Comparison of ENCODE assay signal across 8 cellular contexts in the genomic region with DNA sequence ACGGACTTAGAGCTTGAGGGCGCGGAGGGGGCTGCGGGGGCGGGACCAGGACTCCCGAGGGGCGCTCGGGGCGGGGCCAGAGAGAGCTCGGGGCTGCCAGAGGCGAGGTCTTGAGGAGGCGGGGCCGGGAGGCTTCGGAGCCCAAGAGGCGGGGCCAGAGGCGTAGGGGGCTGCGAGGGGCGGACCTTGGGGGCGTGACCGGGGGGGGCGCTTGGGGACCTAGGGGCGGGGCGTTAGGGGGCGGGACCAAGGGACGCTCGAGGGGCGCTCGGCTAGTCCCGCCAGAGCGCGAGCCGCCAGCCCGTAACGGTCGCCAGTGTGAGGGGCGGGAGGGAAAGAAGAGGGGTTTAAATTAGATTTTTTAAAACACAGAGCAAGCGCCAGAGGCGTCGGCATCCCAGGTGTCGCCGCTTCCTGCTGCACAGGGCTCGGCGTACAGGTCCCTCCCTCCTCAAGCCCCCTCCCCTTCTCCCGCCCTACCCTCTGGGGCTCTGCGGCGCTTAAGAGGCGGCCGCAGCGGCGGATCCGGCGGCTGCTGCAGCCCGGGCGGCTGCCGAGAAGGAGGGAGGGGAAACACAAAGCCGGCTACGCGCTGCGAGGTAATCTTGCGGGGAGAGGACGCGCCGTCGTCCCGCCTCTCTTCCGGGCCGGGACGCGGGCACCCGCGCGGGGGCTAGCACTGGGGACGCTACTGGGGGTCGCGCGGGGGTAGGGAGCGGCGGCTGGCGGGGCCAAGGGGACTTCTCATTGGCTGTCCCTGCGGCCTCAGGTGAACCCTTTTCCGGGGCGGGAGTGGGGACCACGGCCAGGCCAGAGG. TPM values are rescaled to one million over a fixed set of nuclear protein-coding genes. Genes with fewer than 3 reads are reported as not detected.
DNase-seq lines count a peak whose midpoint lies in the region; ATAC-seq, FAIRE-seq and TF ChIP-seq lines count a peak whose summit lies in the region.

A gene with protein sequence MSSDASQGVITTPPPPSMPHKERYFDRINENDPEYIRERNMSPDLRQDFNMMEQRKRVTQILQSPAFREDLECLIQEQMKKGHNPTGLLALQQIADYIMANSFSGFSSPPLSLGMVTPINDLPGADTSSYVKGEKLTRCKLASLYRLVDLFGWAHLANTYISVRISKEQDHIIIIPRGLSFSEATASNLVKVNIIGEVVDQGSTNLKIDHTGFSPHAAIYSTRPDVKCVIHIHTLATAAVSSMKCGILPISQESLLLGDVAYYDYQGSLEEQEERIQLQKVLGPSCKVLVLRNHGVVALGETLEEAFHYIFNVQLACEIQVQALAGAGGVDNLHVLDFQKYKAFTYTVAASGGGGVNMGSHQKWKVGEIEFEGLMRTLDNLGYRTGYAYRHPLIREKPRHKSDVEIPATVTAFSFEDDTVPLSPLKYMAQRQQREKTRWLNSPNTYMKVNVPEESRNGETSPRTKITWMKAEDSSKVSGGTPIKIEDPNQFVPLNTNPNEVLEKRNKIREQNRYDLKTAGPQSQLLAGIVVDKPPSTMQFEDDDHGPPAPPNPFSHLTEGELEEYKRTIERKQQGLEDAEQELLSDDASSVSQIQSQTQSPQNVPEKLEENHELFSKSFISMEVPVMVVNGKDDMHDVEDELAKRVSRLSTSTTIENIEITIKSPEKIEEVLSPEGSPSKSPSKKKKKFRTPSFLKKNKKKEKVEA (plus strand): TSS at position 284 of the 817 bp plus-strand sequence. CDS start 92,670 bp downstream, outside the sequence.

- peak within 1 kb of the TSS; percentile 72 to 75 for H3K9ac ChIP-seq in kidney (ENCODE audit: low read length in 2 of 2)

- peak within 1 kb of the TSS; percentile 91 to 92 for H3K27ac ChIP-seq in kidney (ENCODE audit: low read depth in 2 of 2, low read length in 2 of 2)

- intact Hi-C loops in kidney (cut with DNase I): no loop called here

- DNase-seq in AG08395 (ENCODE audit: low spot score) (peak; percentile 98), NCI-H345 treated with DMSO at 0.1 percent for 48 hours (lab: John Stamatoyannopoulos, UW; ENCODE audit: unreplicated experiment) (peak; percentile 66), cerebellar nuclear complex (lab: John Stamatoyannopoulos, UW) (peak; percentile 61 to 83), kidney (peak; percentile 99)
- peak; percentile 85 for DNase-seq in activated CD4-positive, alpha-beta T cell treated with anti-CD3 and anti-CD28 coated beads for 1 hour
- peak; percentile 93 for DNase-seq in stimulated activated CD4-positive, alpha-beta T cell treated with anti-CD3 and anti-CD28 coated beads, Interleukin-15, amount 100 ng/mL, for 24 hours

- FAIRE-seq in kidney (lab: Jason Lieb, UNC): no peak

- H3K36me3 ChIP-seq in kidney (ENCODE audit: control insufficient read depth in 1 of 2, insufficient read depth in 2 of 2, low read length in 2 of 2): no peaks in the 10 kb centered on the region

- TF ChIP-seq CTCF in kidney (IDR thresholded peaks at IDR 0.05; ENCODE audit: borderline replicate concordance, extremely low read depth, insufficient read depth): no peak

- ATAC-seq in GM18870 (IDR thresholded peaks at IDR 0.05; ENCODE audit: unreplicated experiment): peak; percentile 42
- peak; percentile 62 for ATAC-seq in HG03108 (IDR thresholded peaks at IDR 0.05; ENCODE audit: unreplicated experiment)

- H3K4me3 ChIP-seq in kidney (ENCODE audit: low read length in 2 of 2): peak within 1 kb of the TSS; percentile 79 to 84

- peaks cover 17 to 22% of the 10 kb centered on the region in 2 donors for H3K4me1 ChIP-seq in kidney (ENCODE audit: control insufficient read depth in 1 of 2, insufficient read depth in 1 of 2, low read depth in 1 of 2, low read length in 2 of 2)

- H3K9me3 ChIP-seq in kidney (ENCODE audit: control insufficient read depth in 1 of 2, low read length in 2 of 2): no peaks in the 10 kb centered on the region

RNA-seq across cellular contexts. Expression of the gene that starts here (rescaled TPM):
- 79.2 TPM for total RNA-seq in kidney
- polyA plus RNA-seq in kidney (ENCODE audit: insufficient read depth, low read depth, low replicate concordance): 56.9 TPM

Comparison
In these comparisons a context has a peak if more than half of its experiments do, and no peak if none do; other contexts are left out.
1. Peak in every context shown above with its lines: DNase-seq, ATAC-seq, H3K4me3 ChIP-seq and H3K27ac ChIP-seq.